Comparison of ENCODE assay signal across 15 cellular contexts in the genomic region with DNA sequence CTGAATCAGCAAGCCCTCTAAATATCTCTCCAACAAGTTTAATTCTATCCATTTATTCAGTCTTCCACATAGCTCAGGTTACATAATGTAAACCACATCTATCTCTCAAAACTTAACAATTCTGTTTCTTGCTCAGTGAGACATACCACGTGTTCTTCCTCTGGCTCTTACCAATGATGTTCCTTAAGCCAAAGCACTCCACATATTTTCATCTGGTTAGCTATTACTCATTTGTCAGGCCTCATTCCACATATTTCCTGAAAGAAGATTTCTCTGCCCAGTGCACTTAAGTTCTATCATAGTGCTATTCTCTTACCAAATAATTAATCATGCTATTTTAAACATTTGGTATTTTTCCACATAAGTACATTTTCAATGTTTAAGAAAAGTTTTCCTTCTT.
"Had no signal": no experiment of that assay in that cellular context is flagged by ENCODE, and none has a peak within 500 bp of the region (broad histone marks: within the 10 kb centered on the region; RNA-seq: fewer than 3 reads in every experiment).

No MANE protein-coding gene starts in this region.

- H3K27me3 ChIP-seq: testis had no signal

- H3K4me3 ChIP-seq: testis had no signal

- H3K9me3 ChIP-seq: testis had no signal

- ATAC-seq: effector memory CD8-positive, alpha-beta T cell; left lobe of liver; natural killer cell treated with Interleukin-12 subunit alpha and Interleukin-12 subunit beta and Interleukin-15 and Interleukin-18, amount 100 ng/mL, for 72 hours; stimulated activated naive CD8-positive, alpha-beta T cell treated with anti-CD3 and anti-CD28 coated beads, Interleukin-15, amount 100 ng/mL, for 72 hours had no signal

- H3K27ac ChIP-seq: testis had no signal

- H3K4me1 ChIP-seq: testis had no signal

- DNase-seq: activated CD4-positive, alpha-beta memory T cell treated with anti-CD3 and anti-CD28 coated beads, Interleukin-2, amount 10 ng/mL, durations not matched to agents 7 days and 5 days; activated gamma-delta T cell; activated T-cell treated with anti-CD3 and anti-CD28 coated beads, Interleukin-2, amount 50 U/mL, for 48 hours; anterior cingulate cortex; central memory CD4-positive, alpha-beta T cell; cortex of kidney; effector memory CD8-positive, alpha-beta T cell; erythroblast; hypothalamus; stimulated activated CD4-positive, alpha-beta T cell treated with anti-CD3 and anti-CD28 coated beads, Interleukin-4, amount 100 ng/mL, for 4 hours; stimulated activated naive CD8-positive, alpha-beta T cell treated with anti-CD3 and anti-CD28 coated beads, Interleukin-15, amount 100 ng/mL, for 72 hours; T-helper 9 cell; testis had no signal
